Comparison of ENCODE assay signal across 10 cellular contexts in the genomic region with DNA sequence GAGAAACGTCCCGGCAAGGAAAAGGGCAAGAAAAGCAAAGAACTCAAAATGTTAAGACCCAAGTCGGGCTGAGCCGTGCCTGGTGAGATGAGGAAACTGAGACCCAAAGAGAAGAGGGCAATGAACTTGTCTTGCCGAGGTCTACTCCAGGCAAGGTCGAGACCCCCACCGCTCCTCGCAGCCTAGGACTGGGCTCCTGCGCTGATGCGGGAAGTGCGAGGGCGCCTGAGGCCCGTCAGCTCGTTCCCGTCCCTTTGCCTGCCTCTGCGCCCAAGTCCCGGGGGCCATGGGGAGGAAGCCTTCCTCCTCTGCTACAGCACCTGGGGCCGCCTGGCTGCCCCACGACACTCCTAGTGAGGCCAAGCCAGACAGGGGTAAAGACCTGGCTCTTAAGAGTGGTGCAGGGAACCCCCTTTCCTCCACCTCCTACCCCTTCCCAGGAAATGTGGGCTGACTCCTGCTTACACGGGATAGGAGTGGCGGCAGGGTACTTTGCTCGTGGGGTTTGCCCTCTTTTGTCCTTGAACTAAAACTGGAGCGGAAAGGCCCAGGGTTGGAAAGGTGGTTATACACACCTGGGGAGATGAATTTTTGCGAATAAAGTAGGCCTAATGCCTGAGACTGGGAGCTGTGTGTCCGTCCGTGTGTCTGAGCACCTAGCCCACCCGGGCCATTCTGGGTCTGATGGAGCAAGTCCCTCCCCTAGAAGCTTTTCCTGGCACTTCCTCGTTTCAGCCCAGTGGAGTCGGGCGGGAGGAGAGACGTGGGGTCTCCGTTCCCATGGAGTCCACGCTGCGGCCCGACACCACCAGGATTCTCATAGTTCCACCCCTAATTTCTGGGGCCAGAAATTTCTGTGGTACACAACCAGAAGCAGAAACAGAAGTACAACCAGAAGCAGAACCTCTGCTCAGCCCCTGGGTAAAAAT. TPM values are rescaled to one million over a fixed set of nuclear protein-coding genes. Genes with fewer than 3 reads are reported as not detected.
DNase-seq lines count a peak whose midpoint lies in the region; ATAC-seq and TF ChIP-seq lines count a peak whose summit lies in the region.
"Had no signal": no experiment of that assay in that cellular context is flagged by ENCODE, and none has a peak within 500 bp of the region (broad histone marks: within the 10 kb centered on the region; RNA-seq: fewer than 3 reads in every experiment).

No MANE protein-coding gene starts in this region.

- H3K27ac Mint-ChIP-seq in central memory CD8-positive, alpha-beta T cell (ENCODE audit: low read depth): peak overlapping the region; percentile 26
- no peak overlapping the region for H3K27ac Mint-ChIP-seq in type B pancreatic cell

- peaks cover 32% of the 10 kb centered on the region for H3K4me1 ChIP-seq in left ventricle myocardium inferior
- H3K4me1 ChIP-seq in right atrium auricular region: peaks cover 0 to 28% of the 10 kb centered on the region in 2 donors
- H3K4me1 ChIP-seq in mesodermal cell (ENCODE audit: control insufficient read depth, insufficient read depth, low read length, poor library complexity, severe bottlenecking): peaks cover 8% of the 10 kb centered on the region
- peaks cover 15 to 33% of the 10 kb centered on the region in 2 donors for H3K4me1 ChIP-seq in left lung
- H3K4me1 ChIP-seq in HAP-1: peaks cover 6% of the 10 kb centered on the region; the same call in 1 of the 2 replicates

- TF ChIP-seq CTCF in left ventricle myocardium inferior (IDR thresholded peaks at IDR 0.05; ENCODE audit: borderline replicate concordance) (no peak), right atrium auricular region (IDR thresholded peaks at IDR 0.05) (no peak), type B pancreatic cell (conservative IDR thresholded peaks at IDR 0.05) (no peak), left lung (IDR thresholded peaks at IDR 0.05) (no peak)

- intact Hi-C loops in left ventricle myocardium inferior (cut with micrococcal nuclease): no loop called here
- intact Hi-C loops in left lung (cut with DNase I): no loop called here

- ATAC-seq in central memory CD8-positive, alpha-beta T cell (replicated peaks; ENCODE audit: extremely low read depth, poor library complexity, severe bottlenecking): no peak
- ATAC-seq in left lung: no peak
- ATAC-seq in HG02759 (IDR thresholded peaks at IDR 0.05; ENCODE audit: unreplicated experiment): no peak

- 14 to 18% methylated on average over 26 to 30 of the region's 35 CpGs for WGBS in mesodermal cell (ENCODE audit: insufficient coverage in 2 of 2), 2 experiments

- peak overlapping the region; percentile 81 for H3K4me3 Mint-ChIP-seq in central memory CD8-positive, alpha-beta T cell
- peak overlapping the region; percentile 88 for H3K4me3 Mint-ChIP-seq in type B pancreatic cell

- H3K36me3 ChIP-seq in left ventricle myocardium inferior: no peaks in the 10 kb centered on the region
- H3K36me3 ChIP-seq in right atrium auricular region: no peaks in the 10 kb centered on the region
- H3K36me3 ChIP-seq in mesodermal cell (ENCODE audit: control insufficient read depth, insufficient read depth, low read length): no peaks in the 10 kb centered on the region
- no peaks in the 10 kb centered on the region for H3K36me3 ChIP-seq in left lung
- no peaks in the 10 kb centered on the region for H3K36me3 ChIP-seq in HAP-1 (replicated peaks)

- DNase-seq in left ventricle myocardium inferior (no peak), right atrium auricular region (ENCODE audit: low spot score) (no peak), type B pancreatic cell (ENCODE audit: extremely low spot score, unreplicated experiment) (no peak), left lung (no peak), HAP-1 (ENCODE audit: low spot score in 2 of 2) (no peak)
- no peak for DNase-seq in central memory CD8-positive, alpha-beta T cell (ENCODE audit: low spot score in 2 of 2)
- DNase-seq: NCI-H2029 treated with DMSO at 0.1 percent for 48 hours, RPMI8226 had no signal

- peaks cover 58% of the 10 kb centered on the region for H3K27me3 Mint-ChIP-seq in central memory CD8-positive, alpha-beta T cell
- H3K27me3 Mint-ChIP-seq in type B pancreatic cell: peaks cover 84% of the 10 kb centered on the region

- peaks cover 13% of the 10 kb centered on the region for H3K4me1 Mint-ChIP-seq in central memory CD8-positive, alpha-beta T cell
- H3K4me1 Mint-ChIP-seq in type B pancreatic cell (ENCODE audit: unreplicated experiment): peaks cover 5% of the 10 kb centered on the region

- H3K9me3 ChIP-seq in left ventricle myocardium inferior (replicated peaks) (no peaks in the 10 kb centered on the region), right atrium auricular region (no peaks in the 10 kb centered on the region), mesodermal cell (ENCODE audit: control insufficient read depth, low read length) (no peaks in the 10 kb centered on the region), left lung (no peaks in the 10 kb centered on the region), HAP-1 (no peaks in the 10 kb centered on the region)

- H3K36me3 Mint-ChIP-seq in central memory CD8-positive, alpha-beta T cell (ENCODE audit: insufficient read depth): no peaks in the 10 kb centered on the region
- no peaks in the 10 kb centered on the region for H3K36me3 Mint-ChIP-seq in type B pancreatic cell

- H3K27ac ChIP-seq in left ventricle myocardium inferior (replicated peaks) (no peak overlapping the region), right atrium auricular region (no peak overlapping the region), mesodermal cell (ENCODE audit: low read depth, low read length, severe bottlenecking) (no peak overlapping the region), left lung (no peak overlapping the region)

- H3K9me3 Mint-ChIP-seq in central memory CD8-positive, alpha-beta T cell: no peaks in the 10 kb centered on the region
- no peaks in the 10 kb centered on the region for H3K9me3 Mint-ChIP-seq in type B pancreatic cell

- in situ Hi-C loops in HAP-1 (cut with MboI; ENCODE audit: low sequenced_read_pairs): no loop called here

- H3K27me3 ChIP-seq in left ventricle myocardium inferior (ENCODE audit: low read depth) (peaks cover 98% of the 10 kb centered on the region), right atrium auricular region (peaks cover 10 to 14% of the 10 kb centered on the region in 2 donors), left lung (peaks cover 44 to 85% of the 10 kb centered on the region in 2 donors), HAP-1 (ENCODE audit: low read depth) (peaks cover 89% of the 10 kb centered on the region)

- H3K4me3 ChIP-seq in left ventricle myocardium inferior (peak overlapping the region; percentile 74), right atrium auricular region (peak overlapping the region in 1 of 2 donors; percentile 53), mesodermal cell (ENCODE audit: extremely low read depth, insufficient read depth, low read length, poor library complexity, severe bottlenecking) (peak overlapping the region; percentile 43), left lung (no peak overlapping the region), HAP-1 (no peak overlapping the region)

RNA-seq across cellular contexts. Expression of a gene that starts 1.1 kb away (rescaled TPM):
- not detected for total RNA-seq in left ventricle myocardium inferior
- total RNA-seq in right atrium auricular region: not detected
- 0.81 TPM for polyA plus RNA-seq in mesodermal cell (2013, experiment 1 of 2)
- 0.81 TPM for polyA plus RNA-seq in mesodermal cell (2013, experiment 2 of 2)
- total RNA-seq in type B pancreatic cell (ENCODE audit: low replicate concordance): 2.6 and 3.3 TPM in 2 replicates
- 1 to 10 TPM in 1 of 2 donors, not detected in 1; 2.6 TPM for total RNA-seq in left lung

RNA-seq across cellular contexts. Expression of a gene that starts 38.7 kb away (rescaled TPM):
- total RNA-seq in left ventricle myocardium inferior (36.6 TPM), right atrium auricular region (10 to 100 TPM; 23.6 to 54.7 TPM), type B pancreatic cell (ENCODE audit: low replicate concordance) (21.6 and 37.7 TPM in 2 replicates), left lung (10 to 100 TPM; 23.8 to 26.9 TPM)
- 13.1 TPM for polyA plus RNA-seq in mesodermal cell (2013, experiment 1 of 2)
- 15.4 TPM for polyA plus RNA-seq in mesodermal cell (2013, experiment 2 of 2)

Comparison
In these comparisons a context has a peak if more than half of its experiments do, and no peak if none do; other contexts are left out.
1. H3K4me3 ChIP-seq: peak in left ventricle myocardium inferior (single experiment) and mesodermal cell (single experiment); none in left lung (0 of 2) and HAP-1 (single experiment).